21 cellular contexts compared by ENCODE assay signal in genomic region chr5:98391921-98392625, GRCh38.
"Had no signal": no experiment of that assay in that cellular context is flagged by ENCODE, and none has a peak within 500 bp of the region (broad histone marks: within the 10 kb centered on the region; RNA-seq: fewer than 3 reads in every experiment).

No MANE protein-coding gene starts in this region.

- ATAC-seq: left lobe of liver; mucosa of descending colon; sciatic nerve; stimulated activated effector memory CD8-positive, alpha-beta T cell treated with anti-CD3 and anti-CD28 coated beads, Interleukin-12 subunit alpha, Interleukin-12 subunit beta, amount 100 ng/mL, for 72 hours had no signal

- FAIRE-seq: frontal cortex, keratinocyte, urothelium cell line had no signal

- H3K4me1 ChIP-seq: prostate gland, right atrium auricular region, tibial artery had no signal

- H3K4me3 ChIP-seq: mucosa of descending colon, neural progenitor cell, prostate gland, right atrium auricular region, smooth muscle cell, stomach, tibial artery had no signal

- H2AFZ ChIP-seq: neural progenitor cell had no signal

- H3K27ac ChIP-seq: neural progenitor cell, prostate gland, right atrium auricular region, stomach, tibial artery had no signal

- H3K4me2 ChIP-seq: neural progenitor cell, smooth muscle cell had no signal

- DNase-seq: cortex of kidney; effector CD4-positive, alpha-beta T cell; mesenchymal stem cell; naive B cell; nucleus accumbens; stimulated activated CD4-positive, alpha-beta T cell treated with anti-CD3 and anti-CD28 coated beads, Interleukin-2, amount 100 ng/mL, for 24 hours; stimulated activated CD4-positive, alpha-beta T cell treated with anti-CD3 and anti-CD28 coated beads, Interleukin-4, amount 100 ng/mL, for 24 hours; stimulated activated naive CD4-positive, alpha-beta T cell treated with Interleukin-2 at 50 U/mL for 16 hours; stomach; tibial artery had no signal

- H3K9me3 ChIP-seq: mucosa of descending colon, prostate gland, right atrium auricular region, stomach, tibial artery had no signal

- H3K27me3 ChIP-seq: neural progenitor cell, right atrium auricular region, stomach, tibial artery had no signal

- H3K36me3 ChIP-seq: neural progenitor cell, prostate gland, right atrium auricular region, stomach, tibial artery had no signal

- H3K9ac ChIP-seq: neural progenitor cell had no signal
